1 cellular context compared by ENCODE assay signal in the genomic region with DNA sequence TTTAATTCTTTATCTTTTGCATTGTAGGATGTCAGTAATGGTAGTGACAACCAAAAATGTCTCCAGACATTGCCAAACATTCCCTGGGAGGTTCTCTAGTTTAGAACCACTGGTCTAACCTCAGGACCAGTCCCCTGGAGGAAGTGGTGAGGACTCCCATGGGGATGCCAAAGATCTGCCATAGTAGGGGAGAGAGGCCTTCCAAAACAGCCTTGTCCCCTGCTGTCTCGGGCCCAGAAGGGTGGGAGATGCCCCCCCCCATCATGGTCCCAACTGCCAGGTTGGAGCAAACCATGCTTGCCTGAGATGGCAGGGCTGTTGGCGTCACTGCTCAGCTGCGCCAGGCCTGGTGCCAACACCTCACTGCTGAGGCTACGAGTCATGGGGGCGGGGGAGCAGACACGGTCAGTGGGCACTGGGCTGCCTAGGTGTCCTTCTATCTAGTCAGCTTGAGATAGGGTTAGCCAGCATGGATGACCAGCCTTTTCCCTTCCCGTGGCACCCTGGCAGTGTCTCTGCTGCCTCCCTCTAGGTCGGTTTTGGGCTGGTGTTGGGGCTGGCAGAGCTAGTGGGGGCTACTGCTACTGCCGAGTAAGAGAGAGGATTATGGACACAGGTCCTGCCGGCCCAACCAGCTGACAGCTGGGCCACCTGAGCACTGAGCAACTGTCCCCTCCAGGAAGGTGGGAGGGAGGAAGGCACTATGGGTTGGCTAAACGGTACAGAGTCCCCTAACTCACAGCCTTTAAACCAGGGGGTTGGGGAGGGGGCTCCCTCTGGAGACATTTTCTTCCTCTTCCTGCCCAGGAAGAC.
A peak's percentile ranks its signal among the peaks of the same experiment; 100 is the strongest.
TF ChIP-seq lines count a peak whose summit lies in the region.

No MANE protein-coding gene starts in this region.

TF ChIP-seq in IMR-90, 13 proteins besides CTCF, POLR2A, EP300 and RAD21:
- TF ChIP-seq SMC3 (IDR thresholded peaks at IDR 0.05; ENCODE audit: low read depth, low read length) (no peak), FOS (IDR thresholded peaks at IDR 0.05; ENCODE audit: low read depth, low read length) (0 out of 2 replicates have a peak, but pooled peaks have one; percentile 6)
